24 cellular contexts compared by ENCODE assay signal in the genomic region with DNA sequence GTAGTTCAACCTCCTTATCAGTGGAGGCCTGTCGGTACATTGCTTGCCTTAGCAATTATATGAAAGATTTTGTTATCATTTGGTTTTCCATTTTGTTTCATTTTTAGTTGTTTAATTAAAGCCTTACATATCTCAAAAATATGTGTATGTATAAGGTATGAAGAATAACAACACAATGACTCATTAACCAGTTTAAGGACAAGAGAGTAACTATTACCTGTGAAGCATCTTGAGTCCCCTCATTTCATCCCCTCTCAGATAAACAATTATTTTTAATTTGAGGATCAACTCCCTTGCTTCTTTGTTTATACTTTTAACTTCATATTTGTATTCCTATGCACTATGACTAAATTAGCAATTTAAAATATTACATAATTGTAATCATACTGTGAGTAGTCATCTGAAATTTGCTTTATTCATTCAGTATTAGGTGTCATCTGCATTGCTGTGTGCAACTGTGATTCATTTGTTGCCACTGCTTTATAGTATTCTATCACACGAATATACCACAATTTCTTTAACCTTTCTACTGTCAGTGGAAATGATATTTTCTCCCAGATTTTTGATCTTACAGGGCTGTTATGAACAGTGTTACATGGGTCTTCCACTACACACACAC.
DNase-seq lines count a peak whose midpoint lies in the region; ATAC-seq, FAIRE-seq and TF ChIP-seq lines count a peak whose summit lies in the region.
"Had no signal": no experiment of that assay in that cellular context is flagged by ENCODE, and none has a peak within 500 bp of the region (broad histone marks: within the 10 kb centered on the region; RNA-seq: fewer than 3 reads in every experiment).

No MANE protein-coding gene starts in this region.

- no peaks in the 10 kb centered on the region for H3K27me3 Mint-ChIP-seq in MCF 10A (ENCODE audit: insufficient read depth, unreplicated experiment)

- TF ChIP-seq CTCF in mammary epithelial cell (conservative IDR thresholded peaks at IDR 0.05 in 1 of 2, IDR thresholded peaks at IDR 0.05 in 1 of 2; ENCODE audit: extremely low read depth in 1 of 2, insufficient read depth in 1 of 2, low read depth in 1 of 2, low read length in 2 of 2) = no peak
- TF ChIP-seq CTCF in MCF 10A (IDR thresholded peaks at IDR 0.05; ENCODE audit: unreplicated experiment) = no peak
- no peak for TF ChIP-seq CTCF in bronchial epithelial cell (IDR thresholded peaks at IDR 0.05; ENCODE audit: insufficient read depth, low read length, severe bottlenecking)
- no peak for TF ChIP-seq CTCF in foreskin keratinocyte (conservative IDR thresholded peaks at IDR 0.05)
- no peak for TF ChIP-seq CTCF in smooth muscle cell (IDR thresholded peaks at IDR 0.05; ENCODE audit: borderline replicate concordance, insufficient read depth, poor library complexity, severe bottlenecking)
- TF ChIP-seq CTCF in BE2C (IDR thresholded peaks at IDR 0.05; ENCODE audit: low read depth, low read length) = no peak

- H3K4me2 ChIP-seq in mammary epithelial cell (ENCODE audit: insufficient read depth, low read depth, low read length) (no peak overlapping the region), smooth muscle cell (no peak overlapping the region)
- H3K4me2 ChIP-seq: A549 had no signal

- H3K36me3 Mint-ChIP-seq in MCF 10A (ENCODE audit: insufficient read depth, unreplicated experiment) = no peaks in the 10 kb centered on the region
- H3K36me3 Mint-ChIP-seq: CD4-positive, alpha-beta memory T cell had no signal

- DNase-seq in mammary epithelial cell (peak; percentile 13), MCF 10A (ENCODE audit: unreplicated experiment) (no peak), bronchial epithelial cell (ENCODE audit: low read depth) (peak; percentile 62), foreskin keratinocyte (peak; percentile 16 to 52), smooth muscle cell (lab: John Stamatoyannopoulos, UW; ENCODE audit: unreplicated experiment) (no peak), COLO668 (lab: John Stamatoyannopoulos, UW; ENCODE audit: unreplicated experiment) (no peak), BE2C (no peak)
- DNase-seq: ACHN; AML-193; C1 segment of cervical spinal cord; Caco-2; CD4-positive, alpha-beta memory T cell; DMS 273 treated with DMSO at 0.1 percent for 48 hours; DMS79; EL; GDM1; GOT3 had no signal

- no peaks in the 10 kb centered on the region for H3K27me3 ChIP-seq in mammary epithelial cell (ENCODE audit: insufficient read depth, low read length)
- H3K27me3 ChIP-seq in bronchial epithelial cell (ENCODE audit: control insufficient read depth, insufficient read depth, low read length) = no peaks in the 10 kb centered on the region
- H3K27me3 ChIP-seq in foreskin keratinocyte = no peaks in the 10 kb centered on the region
- no peaks in the 10 kb centered on the region for H3K27me3 ChIP-seq in smooth muscle cell (ENCODE audit: low read depth)
- no peaks in the 10 kb centered on the region for H3K27me3 ChIP-seq in BE2C

- peaks cover 8% of the 10 kb centered on the region for H3K4me1 Mint-ChIP-seq in MCF 10A (ENCODE audit: insufficient read depth, unreplicated experiment)

- CTCF ChIA-PET in mammary epithelial cell (lab: Charles Lee; ENCODE audit: low non-redundant PET) (no interaction called here), MCF 10A (lab: Yijun Ruan, JAX) (interaction anchor here (1.1 kb wide), 1 partner anchor 128 kb away, joined by 4 read pairs; no protein-coding TSS in a partner anchor)

- H3K79me2 ChIP-seq in mammary epithelial cell (ENCODE audit: insufficient read depth, low read length) = no peaks in the 10 kb centered on the region
- H3K79me2 ChIP-seq in smooth muscle cell (ENCODE audit: low read depth) = no peaks in the 10 kb centered on the region

- intact Hi-C loops in mammary epithelial cell (cut with micrococcal nuclease) = no loop called here
- intact Hi-C loops in MCF 10A (cut with micrococcal nuclease) = no loop called here

- FAIRE-seq in bronchial epithelial cell (lab: Jason Lieb, UNC) = no peak
- FAIRE-seq: A549, GM12878, GM19239, H54 had no signal

- H3K9me3 ChIP-seq in mammary epithelial cell (replicated peaks; ENCODE audit: insufficient read depth, low read length) = no peaks in the 10 kb centered on the region
- no peaks in the 10 kb centered on the region for H3K9me3 ChIP-seq in smooth muscle cell (replicated peaks; ENCODE audit: low read depth)
- H3K9me3 ChIP-seq in BE2C = no peaks in the 10 kb centered on the region
- H3K9me3 ChIP-seq: A549, Caco-2, HAP-1 had no signal

- ATAC-seq in foreskin keratinocyte (peak; percentile 70), HG03432 (IDR thresholded peaks at IDR 0.05; ENCODE audit: unreplicated experiment) (no peak)
- ATAC-seq: A549, GM12878 had no signal

- whole genome bisulfite sequencing in mammary epithelial cell (ENCODE audit: low coverage, missing lambda C conversion rate) = 82% methylated on average over 2 of the region's 2 CpGs
- 93% methylated on average over 2 of the region's 2 CpGs for WGBS in smooth muscle cell (ENCODE audit: low lambda C conversion rate)

- H3K27ac ChIP-seq in mammary epithelial cell (ENCODE audit: insufficient read depth, low read depth, low read length) (no peak overlapping the region), foreskin keratinocyte (no peak overlapping the region), smooth muscle cell (ENCODE audit: low read depth) (peak overlapping the region; percentile 87)
- H3K27ac ChIP-seq: 22Rv1, A549 had no signal

- H3K27ac Mint-ChIP-seq in MCF 10A (ENCODE audit: low read depth, unreplicated experiment) = no peak overlapping the region
- H3K27ac Mint-ChIP-seq: CD4-positive, alpha-beta memory T cell had no signal

- BruUV-seq in mammary epithelial cell (replicated peaks; lab: Mats Ljungman, UMichigan) = no TSS peak
- no TSS peak for BruUV-seq in MCF 10A (replicated peaks; lab: Mats Ljungman, UMichigan)

- H3K9me3 Mint-ChIP-seq in MCF 10A (ENCODE audit: unreplicated experiment) = no peaks in the 10 kb centered on the region

- dilution Hi-C loops in mammary epithelial cell (cut with HindIII; ENCODE audit: low sequenced_read_pairs) = no loop called here

- no peak overlapping the region for H3K4me3 ChIP-seq in mammary epithelial cell (replicated peaks in 1 of 3; ENCODE audit: insufficient read depth in 1 of 3, low read depth in 2 of 3, low read length in 3 of 3)
- H3K4me3 ChIP-seq in bronchial epithelial cell (ENCODE audit: low read depth, low read length) = no peak overlapping the region
- H3K4me3 ChIP-seq in smooth muscle cell = no peak overlapping the region
- no peak overlapping the region for H3K4me3 ChIP-seq in BE2C (ENCODE audit: low read depth, low read length)
- H3K4me3 ChIP-seq: A549, GM12878, HAP-1 had no signal

- H3K4me3 Mint-ChIP-seq in MCF 10A (ENCODE audit: unreplicated experiment) = no peak overlapping the region
- H3K4me3 Mint-ChIP-seq: CD4-positive, alpha-beta memory T cell had no signal

- H3K9ac ChIP-seq in mammary epithelial cell (ENCODE audit: insufficient read depth, low read length) (no peak overlapping the region), smooth muscle cell (ENCODE audit: low read depth) (no peak overlapping the region)

- peaks cover 5% of the 10 kb centered on the region for H3F3A ChIP-seq in smooth muscle cell (ENCODE audit: low read depth)

- in situ Hi-C loops in mammary epithelial cell (cut with MboI; ENCODE audit: low sequenced_read_pairs in 2 of 2) = no loop called here

- POLR2A ChIA-PET in MCF 10A (lab: Yijun Ruan, JAX) = no interaction called here

- H3K4me1 ChIP-seq in mammary epithelial cell (ENCODE audit: insufficient read depth, low read length) (peaks cover 4% of the 10 kb centered on the region), foreskin keratinocyte (peaks cover 8% of the 10 kb centered on the region), smooth muscle cell (ENCODE audit: low read depth) (peaks cover 14% of the 10 kb centered on the region), BE2C (no peaks in the 10 kb centered on the region)
- H3K4me1 ChIP-seq: A549, Caco-2, HAP-1 had no signal

- H2AFZ ChIP-seq in mammary epithelial cell (ENCODE audit: low read depth, low read length) (no peak overlapping the region), smooth muscle cell (ENCODE audit: low read depth) (no peak overlapping the region)

- no peaks in the 10 kb centered on the region for H4K20me1 ChIP-seq in mammary epithelial cell (ENCODE audit: insufficient read depth, low read length)
- H4K20me1 ChIP-seq in smooth muscle cell (ENCODE audit: low read depth) = no peaks in the 10 kb centered on the region

- H3K36me3 ChIP-seq in mammary epithelial cell (ENCODE audit: insufficient read depth, low read length) = no peaks in the 10 kb centered on the region
- H3K36me3 ChIP-seq in bronchial epithelial cell (ENCODE audit: control insufficient read depth, insufficient read depth, low read length) = no peaks in the 10 kb centered on the region
- H3K36me3 ChIP-seq in smooth muscle cell (ENCODE audit: low read depth) = no peaks in the 10 kb centered on the region
- H3K36me3 ChIP-seq in BE2C = no peaks in the 10 kb centered on the region
- H3K36me3 ChIP-seq: HAP-1 had no signal

Comparison
In these comparisons a context has a peak if more than half of its experiments do, and no peak if none do; other contexts are left out.
1. DNase-seq: peak in mammary epithelial cell (single experiment), bronchial epithelial cell (single experiment) and foreskin keratinocyte (2 of 2); none in MCF 10A (single experiment), smooth muscle cell (single experiment), COLO668 (single experiment) and BE2C (single experiment).